ENCODE assay signal across 13 cellular contexts in the genomic region with DNA sequence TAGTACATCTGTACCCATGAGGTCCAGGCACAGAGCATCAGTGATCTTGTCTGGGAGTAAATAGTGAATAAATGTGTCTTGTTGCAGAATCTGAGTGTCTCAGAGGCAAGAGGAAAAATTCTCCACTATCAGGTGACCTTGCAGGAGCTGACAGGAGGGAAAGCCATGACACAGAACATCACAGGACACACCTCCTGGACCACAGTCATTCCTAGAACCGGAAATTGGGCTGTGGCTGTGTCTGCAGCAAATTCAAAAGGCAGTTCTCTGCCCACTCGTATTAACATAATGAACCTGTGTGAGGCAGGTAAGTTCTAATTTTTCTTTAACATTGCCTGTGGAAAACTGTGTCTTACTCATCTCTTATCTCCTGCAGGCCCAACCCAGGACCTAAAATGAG. TPM values are rescaled to one million over a fixed set of nuclear protein-coding genes. Genes with fewer than 3 reads are reported as not detected.
A peak's percentile ranks its signal among the peaks of the same experiment; 100 is the strongest.
DNase-seq lines count a peak whose midpoint lies in the region; ATAC-seq lines count a peak whose summit lies in the region.
"Had no signal": no experiment of that assay in that cellular context is flagged by ENCODE, and none has a peak within 500 bp of the region (broad histone marks: within the 10 kb centered on the region; RNA-seq: fewer than 3 reads in every experiment).

No MANE protein-coding gene starts in this region.

- H3K9me3 Mint-ChIP-seq in activated T-helper 2 cell treated with anti-CD3 and anti-CD28 coated beads, Interferon-gamma antibody, Interleukin-2, Interleukin-4, amounts not matched to agents 10 μg/mL and 5 μg/mL and 100 μg/mL, durations not matched to agents 14 hours and 24 hours and 36 hours, result no peaks in the 10 kb centered on the region

- peak overlapping the region; percentile 19 for H3K27ac Mint-ChIP-seq in activated T-helper 2 cell treated with anti-CD3 and anti-CD28 coated beads, Interferon-gamma antibody, Interleukin-2, Interleukin-4, amounts not matched to agents 10 μg/mL and 5 μg/mL and 100 μg/mL, durations not matched to agents 14 hours and 24 hours and 36 hours

- H3K36me3 Mint-ChIP-seq in activated T-helper 2 cell treated with anti-CD3 and anti-CD28 coated beads, Interferon-gamma antibody, Interleukin-2, Interleukin-4, amounts not matched to agents 10 μg/mL and 5 μg/mL and 100 μg/mL, durations not matched to agents 14 hours and 24 hours and 36 hours (ENCODE audit: low read depth), result peaks cover 79% of the 10 kb centered on the region

- intact Hi-C loops in activated T-helper 2 cell treated with anti-CD3 and anti-CD28 coated beads, Interferon-gamma antibody, Interleukin-2, Interleukin-4, amounts not matched to agents 10 μg/mL and 5 μg/mL and 100 μg/mL, durations not matched to agents 14 hours and 24 hours and 36 hours (cut with micrococcal nuclease), result loop anchor here (5.0 kb wide), 1 partner anchor 52 kb away; no protein-coding TSS in a partner anchor

- ATAC-seq in GM18511 (IDR thresholded peaks at IDR 0.05; ENCODE audit: unreplicated experiment) (peak; percentile 59), GM19438 (IDR thresholded peaks at IDR 0.05; ENCODE audit: low read depth, unreplicated experiment) (peak; percentile 68), HG03066 (IDR thresholded peaks at IDR 0.05; ENCODE audit: low read depth, unreplicated experiment) (peak; percentile 55), HG03457 (IDR thresholded peaks at IDR 0.05; ENCODE audit: unreplicated experiment) (no peak)

- DNase-seq in activated T-helper 2 cell treated with anti-CD3 and anti-CD28 coated beads, Interferon-gamma antibody, Interleukin-2, Interleukin-4, amounts not matched to agents 10 μg/mL and 5 μg/mL and 100 μg/mL, durations not matched to agents 14 hours and 24 hours and 36 hours (ENCODE audit: low spot score), result no peak
- DNase-seq in effector CD8-positive, alpha-beta T cell (lab: John Stamatoyannopoulos, UW), result no peak
- DNase-seq in HK-2 (ENCODE audit: unreplicated experiment) (no peak), MV-4-11 (lab: John Stamatoyannopoulos, UW) (no peak)
- DNase-seq: head of caudate nucleus, mesendoderm, trophoblast cell, WERI-Rb-1 had no signal

- no peaks in the 10 kb centered on the region for H3K27me3 Mint-ChIP-seq in activated T-helper 2 cell treated with anti-CD3 and anti-CD28 coated beads, Interferon-gamma antibody, Interleukin-2, Interleukin-4, amounts not matched to agents 10 μg/mL and 5 μg/mL and 100 μg/mL, durations not matched to agents 14 hours and 24 hours and 36 hours (ENCODE audit: low read depth)

- H3K4me3 Mint-ChIP-seq in activated T-helper 2 cell treated with anti-CD3 and anti-CD28 coated beads, Interferon-gamma antibody, Interleukin-2, Interleukin-4, amounts not matched to agents 10 μg/mL and 5 μg/mL and 100 μg/mL, durations not matched to agents 14 hours and 24 hours and 36 hours (ENCODE audit: low read depth), result no peak overlapping the region

- H3K4me1 Mint-ChIP-seq in activated T-helper 2 cell treated with anti-CD3 and anti-CD28 coated beads, Interferon-gamma antibody, Interleukin-2, Interleukin-4, amounts not matched to agents 10 μg/mL and 5 μg/mL and 100 μg/mL, durations not matched to agents 14 hours and 24 hours and 36 hours (ENCODE audit: low read depth), result peaks cover 22% of the 10 kb centered on the region

RNA-seq across cellular contexts. Expression of gene IL12RB2, which starts 43.1 kb away (rescaled TPM):
- total RNA-seq in activated T-helper 2 cell treated with anti-CD3 and anti-CD28 coated beads, Interferon-gamma antibody, Interleukin-2, Interleukin-4, amounts not matched to agents 10 μg/mL and 5 μg/mL and 100 μg/mL, durations not matched to agents 14 hours and 24 hours and 36 hours, result 108 TPM in 2 replicates
- total RNA-seq: pulmonary artery endothelial cell had no signal
